Comparison of ENCODE assay signal across 1 cellular context in the genomic region with DNA sequence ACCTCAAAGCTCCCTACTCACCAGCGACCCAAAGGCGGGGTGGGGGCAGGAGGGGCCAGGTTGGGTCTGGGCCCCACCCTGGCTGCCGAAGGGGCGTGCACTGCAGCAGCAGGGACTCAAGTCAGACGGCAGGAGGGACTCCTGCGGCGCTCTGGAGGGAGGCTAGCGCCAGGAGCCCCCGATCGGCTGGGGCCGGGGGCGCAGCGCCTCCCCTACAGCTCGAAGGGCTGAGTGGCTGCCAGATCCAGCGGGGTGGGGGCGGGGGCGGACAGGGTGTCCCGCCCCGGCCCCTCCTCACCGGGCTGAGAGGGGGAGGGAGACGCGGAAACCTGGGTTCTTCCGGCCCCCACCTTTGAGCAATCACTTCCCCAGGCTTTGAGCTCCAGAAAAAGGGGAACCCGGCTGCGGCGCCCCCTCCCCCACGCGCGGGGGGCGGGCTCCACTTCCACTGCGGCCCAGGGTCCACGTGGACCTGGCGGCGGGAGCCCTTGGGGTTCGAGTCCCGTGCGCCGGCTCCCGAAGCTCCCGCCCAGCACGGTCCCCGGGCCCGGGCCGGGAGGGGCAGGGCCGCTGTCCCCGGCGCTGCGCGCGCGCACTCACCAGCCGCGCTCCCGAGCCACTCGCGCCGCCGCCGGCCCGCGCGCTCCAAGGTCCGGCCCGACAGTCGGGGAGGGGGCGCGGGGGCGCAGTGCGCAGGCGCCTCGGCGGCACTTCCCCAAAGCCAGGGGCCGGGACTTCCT.
TF ChIP-seq lines count a peak whose summit lies in the region.

RGS19 (minus strand) TSS at position 246 of the 740 bp plus-strand sequence. CDS start 2,632 bp downstream, outside the sequence.

TF ChIP-seq in HepG2, 621 proteins besides CTCF, POLR2A, EP300 and RAD21 (continued from another document and continues in another):
- TF ChIP-seq MXD1 (CRISPR knock-in tag; IDR thresholded peaks at IDR 0.05) (no peak; the same call in 1 of the 2 replicates), ZNF816 (CRISPR knock-in tag; IDR thresholded peaks at IDR 0.05; ENCODE audit: borderline replicate concordance) (no peak), ZNF33A (CRISPR knock-in tag; IDR thresholded peaks at IDR 0.05; ENCODE audit: borderline replicate concordance) (no peak), GMEB2 (CRISPR knock-in tag; IDR thresholded peaks at IDR 0.05; ENCODE audit: low read depth) (no peak), ZNF800 (CRISPR knock-in tag; IDR thresholded peaks at IDR 0.05) (no peak), SPEN (CRISPR knock-in tag; IDR thresholded peaks at IDR 0.05; ENCODE audit: low read depth) (peak; percentile 56), ZNF878 (CRISPR knock-in tag; IDR thresholded peaks at IDR 0.05) (no peak), ZEB1 (IDR thresholded peaks at IDR 0.05; ENCODE audit: insufficient replicate concordance, low read depth) (no peak), AGO1 (IDR thresholded peaks at IDR 0.05; ENCODE audit: low read depth, low read length, poor library complexity, severe bottlenecking) (peak; percentile 49), ZNF414 (CRISPR knock-in tag; IDR thresholded peaks at IDR 0.05) (peak; percentile 80; the same call in 1 of the 2 replicates), ZHX2 (IDR thresholded peaks at IDR 0.05; ENCODE audit: low read depth) (no peak), ZHX2 (CRISPR knock-in tag; IDR thresholded peaks at IDR 0.05; ENCODE audit: borderline replicate concordance) (no peak), UBTF (CRISPR knock-in tag; IDR thresholded peaks at IDR 0.05) (peak; percentile 35)
- TF ChIP-seq, protein P1, sequence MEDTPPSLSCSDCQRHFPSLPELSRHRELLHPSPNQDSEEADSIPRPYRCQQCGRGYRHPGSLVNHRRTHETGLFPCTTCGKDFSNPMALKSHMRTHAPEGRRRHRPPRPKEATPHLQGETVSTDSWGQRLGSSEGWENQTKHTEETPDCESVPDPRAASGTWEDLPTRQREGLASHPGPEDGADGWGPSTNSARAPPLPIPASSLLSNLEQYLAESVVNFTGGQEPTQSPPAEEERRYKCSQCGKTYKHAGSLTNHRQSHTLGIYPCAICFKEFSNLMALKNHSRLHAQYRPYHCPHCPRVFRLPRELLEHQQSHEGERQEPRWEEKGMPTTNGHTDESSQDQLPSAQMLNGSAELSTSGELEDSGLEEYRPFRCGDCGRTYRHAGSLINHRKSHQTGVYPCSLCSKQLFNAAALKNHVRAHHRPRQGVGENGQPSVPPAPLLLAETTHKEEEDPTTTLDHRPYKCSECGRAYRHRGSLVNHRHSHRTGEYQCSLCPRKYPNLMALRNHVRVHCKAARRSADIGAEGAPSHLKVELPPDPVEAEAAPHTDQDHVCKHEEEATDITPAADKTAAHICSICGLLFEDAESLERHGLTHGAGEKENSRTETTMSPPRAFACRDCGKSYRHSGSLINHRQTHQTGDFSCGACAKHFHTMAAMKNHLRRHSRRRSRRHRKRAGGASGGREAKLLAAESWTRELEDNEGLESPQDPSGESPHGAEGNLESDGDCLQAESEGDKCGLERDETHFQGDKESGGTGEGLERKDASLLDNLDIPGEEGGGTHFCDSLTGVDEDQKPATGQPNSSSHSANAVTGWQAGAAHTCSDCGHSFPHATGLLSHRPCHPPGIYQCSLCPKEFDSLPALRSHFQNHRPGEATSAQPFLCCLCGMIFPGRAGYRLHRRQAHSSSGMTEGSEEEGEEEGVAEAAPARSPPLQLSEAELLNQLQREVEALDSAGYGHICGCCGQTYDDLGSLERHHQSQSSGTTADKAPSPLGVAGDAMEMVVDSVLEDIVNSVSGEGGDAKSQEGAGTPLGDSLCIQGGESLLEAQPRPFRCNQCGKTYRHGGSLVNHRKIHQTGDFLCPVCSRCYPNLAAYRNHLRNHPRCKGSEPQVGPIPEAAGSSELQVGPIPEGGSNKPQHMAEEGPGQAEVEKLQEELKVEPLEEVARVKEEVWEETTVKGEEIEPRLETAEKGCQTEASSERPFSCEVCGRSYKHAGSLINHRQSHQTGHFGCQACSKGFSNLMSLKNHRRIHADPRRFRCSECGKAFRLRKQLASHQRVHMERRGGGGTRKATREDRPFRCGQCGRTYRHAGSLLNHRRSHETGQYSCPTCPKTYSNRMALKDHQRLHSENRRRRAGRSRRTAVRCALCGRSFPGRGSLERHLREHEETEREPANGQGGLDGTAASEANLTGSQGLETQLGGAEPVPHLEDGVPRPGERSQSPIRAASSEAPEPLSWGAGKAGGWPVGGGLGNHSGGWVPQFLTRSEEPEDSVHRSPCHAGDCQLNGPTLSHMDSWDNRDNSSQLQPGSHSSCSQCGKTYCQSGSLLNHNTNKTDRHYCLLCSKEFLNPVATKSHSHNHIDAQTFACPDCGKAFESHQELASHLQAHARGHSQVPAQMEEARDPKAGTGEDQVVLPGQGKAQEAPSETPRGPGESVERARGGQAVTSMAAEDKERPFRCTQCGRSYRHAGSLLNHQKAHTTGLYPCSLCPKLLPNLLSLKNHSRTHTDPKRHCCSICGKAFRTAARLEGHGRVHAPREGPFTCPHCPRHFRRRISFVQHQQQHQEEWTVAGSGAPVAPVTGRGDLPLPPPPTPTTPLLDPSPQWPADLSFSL (CRISPR knock-in tag; IDR thresholded peaks at IDR 0.05) = no peak
- TF ChIP-seq, protein P2, sequence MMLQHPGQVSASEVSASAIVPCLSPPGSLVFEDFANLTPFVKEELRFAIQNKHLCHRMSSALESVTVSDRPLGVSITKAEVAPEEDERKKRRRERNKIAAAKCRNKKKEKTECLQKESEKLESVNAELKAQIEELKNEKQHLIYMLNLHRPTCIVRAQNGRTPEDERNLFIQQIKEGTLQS (CRISPR knock-in tag; IDR thresholded peaks at IDR 0.05) = no peak; the same call in 1 of the 2 replicates
- TF ChIP-seq, protein P3, sequence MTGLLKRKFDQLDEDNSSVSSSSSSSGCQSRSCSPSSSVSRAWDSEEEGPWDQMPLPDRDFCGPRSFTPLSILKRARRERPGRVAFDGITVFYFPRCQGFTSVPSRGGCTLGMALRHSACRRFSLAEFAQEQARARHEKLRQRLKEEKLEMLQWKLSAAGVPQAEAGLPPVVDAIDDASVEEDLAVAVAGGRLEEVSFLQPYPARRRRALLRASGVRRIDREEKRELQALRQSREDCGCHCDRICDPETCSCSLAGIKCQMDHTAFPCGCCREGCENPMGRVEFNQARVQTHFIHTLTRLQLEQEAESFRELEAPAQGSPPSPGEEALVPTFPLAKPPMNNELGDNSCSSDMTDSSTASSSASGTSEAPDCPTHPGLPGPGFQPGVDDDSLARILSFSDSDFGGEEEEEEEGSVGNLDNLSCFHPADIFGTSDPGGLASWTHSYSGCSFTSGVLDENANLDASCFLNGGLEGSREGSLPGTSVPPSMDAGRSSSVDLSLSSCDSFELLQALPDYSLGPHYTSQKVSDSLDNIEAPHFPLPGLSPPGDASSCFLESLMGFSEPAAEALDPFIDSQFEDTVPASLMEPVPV (CRISPR knock-in tag; IDR thresholded peaks at IDR 0.05) = no peak
- TF ChIP-seq, protein P4, sequence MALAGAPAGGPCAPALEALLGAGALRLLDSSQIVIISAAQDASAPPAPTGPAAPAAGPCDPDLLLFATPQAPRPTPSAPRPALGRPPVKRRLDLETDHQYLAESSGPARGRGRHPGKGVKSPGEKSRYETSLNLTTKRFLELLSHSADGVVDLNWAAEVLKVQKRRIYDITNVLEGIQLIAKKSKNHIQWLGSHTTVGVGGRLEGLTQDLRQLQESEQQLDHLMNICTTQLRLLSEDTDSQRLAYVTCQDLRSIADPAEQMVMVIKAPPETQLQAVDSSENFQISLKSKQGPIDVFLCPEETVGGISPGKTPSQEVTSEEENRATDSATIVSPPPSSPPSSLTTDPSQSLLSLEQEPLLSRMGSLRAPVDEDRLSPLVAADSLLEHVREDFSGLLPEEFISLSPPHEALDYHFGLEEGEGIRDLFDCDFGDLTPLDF (CRISPR knock-in tag; IDR thresholded peaks at IDR 0.05) = no peak
- TF ChIP-seq, protein P5, sequence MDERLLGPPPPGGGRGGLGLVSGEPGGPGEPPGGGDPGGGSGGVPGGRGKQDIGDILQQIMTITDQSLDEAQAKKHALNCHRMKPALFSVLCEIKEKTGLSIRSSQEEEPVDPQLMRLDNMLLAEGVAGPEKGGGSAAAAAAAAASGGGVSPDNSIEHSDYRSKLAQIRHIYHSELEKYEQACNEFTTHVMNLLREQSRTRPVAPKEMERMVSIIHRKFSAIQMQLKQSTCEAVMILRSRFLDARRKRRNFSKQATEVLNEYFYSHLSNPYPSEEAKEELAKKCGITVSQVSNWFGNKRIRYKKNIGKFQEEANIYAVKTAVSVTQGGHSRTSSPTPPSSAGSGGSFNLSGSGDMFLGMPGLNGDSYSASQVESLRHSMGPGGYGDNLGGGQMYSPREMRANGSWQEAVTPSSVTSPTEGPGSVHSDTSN (CRISPR knock-in tag; IDR thresholded peaks at IDR 0.05) = no peak
